17 cellular contexts compared by ENCODE assay signal in genomic region chr14:98608071-98609060, GRCh38.
"Had no signal": no experiment of that assay in that cellular context is flagged by ENCODE, and none has a peak within 500 bp of the region (broad histone marks: within the 10 kb centered on the region; RNA-seq: fewer than 3 reads in every experiment).

No MANE protein-coding gene starts in this region.

- H3K27me3 ChIP-seq: gastroesophageal sphincter, left lung, sigmoid colon, upper lobe of left lung had no signal

- H3K27ac Mint-ChIP-seq: mesothelial cell of epicardium; nephron; T-helper 2 cell treated with Interferon-gamma antibody and Interleukin-4, amounts not matched to agents 5 μg/mL and 100 μg/mL, for 36 hours had no signal

- H3K9me3 Mint-ChIP-seq: activated naive CD8-positive, alpha-beta T cell treated with anti-CD3 and anti-CD28 coated beads, Interleukin-2, amount 50 U/mL, for 24 hours; central memory CD8-positive, alpha-beta T cell; mesothelial cell of epicardium; nephron; stimulated activated effector memory CD8-positive, alpha-beta T cell treated with anti-CD3 and anti-CD28 coated beads, Interleukin-12 subunit alpha, Interleukin-12 subunit beta, amount 100 ng/mL, for 72 hours; T-helper 2 cell treated with Interferon-gamma antibody and Interleukin-4, amounts not matched to agents 5 μg/mL and 100 μg/mL, for 36 hours had no signal

- H3K27me3 Mint-ChIP-seq: activated naive CD8-positive, alpha-beta T cell treated with anti-CD3 and anti-CD28 coated beads, Interleukin-2, amount 50 U/mL, for 24 hours; central memory CD8-positive, alpha-beta T cell had no signal

- H3K27ac ChIP-seq: coronary artery, gastroesophageal sphincter, heart left ventricle, left lung, sigmoid colon, thoracic aorta, upper lobe of left lung had no signal

- DNase-seq: activated naive CD8-positive, alpha-beta T cell treated with anti-CD3 and anti-CD28 coated beads, Interleukin-2, amount 50 U/mL, for 24 hours; anterior cingulate cortex; erythroblast; heart left ventricle; left lung; nucleus accumbens; sigmoid colon; stimulated activated CD4-positive, alpha-beta T cell treated with anti-CD3 and anti-CD28 coated beads, Interleukin-4, amount 100 ng/mL, for 24 hours had no signal

- H3K36me3 Mint-ChIP-seq: mesothelial cell of epicardium; stimulated activated effector memory CD8-positive, alpha-beta T cell treated with anti-CD3 and anti-CD28 coated beads, Interleukin-12 subunit alpha, Interleukin-12 subunit beta, amount 100 ng/mL, for 72 hours had no signal

- H3K4me3 Mint-ChIP-seq: activated naive CD8-positive, alpha-beta T cell treated with anti-CD3 and anti-CD28 coated beads, Interleukin-2, amount 50 U/mL, for 24 hours; central memory CD8-positive, alpha-beta T cell; mesothelial cell of epicardium; nephron; stimulated activated effector memory CD8-positive, alpha-beta T cell treated with anti-CD3 and anti-CD28 coated beads, Interleukin-12 subunit alpha, Interleukin-12 subunit beta, amount 100 ng/mL, for 72 hours; T-helper 2 cell treated with Interferon-gamma antibody and Interleukin-4, amounts not matched to agents 5 μg/mL and 100 μg/mL, for 36 hours had no signal

- H3K4me1 ChIP-seq: gastroesophageal sphincter, heart left ventricle, left lung, sigmoid colon, upper lobe of left lung had no signal

- H3K4me3 ChIP-seq: coronary artery, gastroesophageal sphincter, heart left ventricle, left lung, sigmoid colon, thoracic aorta, upper lobe of left lung had no signal

- ATAC-seq: activated naive CD8-positive, alpha-beta T cell treated with anti-CD3 and anti-CD28 coated beads, Interleukin-2, amount 50 U/mL, for 24 hours; gastroesophageal sphincter; heart left ventricle; left lung; stimulated activated effector memory CD8-positive, alpha-beta T cell treated with anti-CD3 and anti-CD28 coated beads, Interleukin-12 subunit alpha, Interleukin-12 subunit beta, amount 100 ng/mL, for 72 hours had no signal

- H3K4me1 Mint-ChIP-seq: nephron; stimulated activated effector memory CD8-positive, alpha-beta T cell treated with anti-CD3 and anti-CD28 coated beads, Interleukin-12 subunit alpha, Interleukin-12 subunit beta, amount 100 ng/mL, for 72 hours had no signal

- H3K9me3 ChIP-seq: gastroesophageal sphincter, heart left ventricle, left lung, sigmoid colon, thoracic aorta, upper lobe of left lung had no signal

- H3K36me3 ChIP-seq: gastroesophageal sphincter, heart left ventricle, left lung, sigmoid colon, thoracic aorta, upper lobe of left lung had no signal
